19 cellular contexts compared by ENCODE assay signal in genomic region chr6:169982461-169983386, GRCh38.
DNase-seq lines count a peak whose midpoint lies in the region; ATAC-seq and TF ChIP-seq lines count a peak whose summit lies in the region.
"Had no signal": no experiment of that assay in that cellular context is flagged by ENCODE, and none has a peak within 500 bp of the region (broad histone marks: within the 10 kb centered on the region; RNA-seq: fewer than 3 reads in every experiment).

No MANE protein-coding gene starts in this region.

- no peaks in the 10 kb centered on the region for H3K36me3 ChIP-seq in neuronal stem cell (replicated peaks in 1 of 2; ENCODE audit: control insufficient read depth in 2 of 2, insufficient read depth in 2 of 2, low read length in 2 of 2)

- no CpG with 5 or more reads among the region's 31 CpGs for WGBS in neuronal stem cell (ENCODE audit: extremely low coverage in 2 of 2, insufficient read length in 2 of 2, insufficient replicate concordance in 1 of 2), 2 donors

- H3K4me3 Mint-ChIP-seq in glutamatergic neuron (ENCODE audit: unreplicated experiment): no peak overlapping the region
- H3K4me3 Mint-ChIP-seq in osteocyte (ENCODE audit: unreplicated experiment): no peak overlapping the region
- H3K4me3 Mint-ChIP-seq in progenitor cell of endocrine pancreas (ENCODE audit: low read depth): no peak overlapping the region
- H3K4me3 Mint-ChIP-seq: HFFc6 had no signal

- TF ChIP-seq CTCF in glutamatergic neuron (IDR thresholded peaks at IDR 0.05; ENCODE audit: partially characterized antibody, unreplicated experiment) (no peak), osteocyte (IDR thresholded peaks at IDR 0.05) (no peak), progenitor cell of endocrine pancreas (IDR thresholded peaks at IDR 0.05; ENCODE audit: unreplicated experiment) (no peak)

- no peak overlapping the region for H2BK120ac ChIP-seq in neuronal stem cell (ENCODE audit: low read depth, low read length)

- H3K9me3 ChIP-seq in neuronal stem cell (replicated peaks in 1 of 2; ENCODE audit: control insufficient read depth in 2 of 2, insufficient read depth in 1 of 2, low read depth in 1 of 2, low read length in 2 of 2): no peaks in the 10 kb centered on the region

- peak overlapping the region; percentile 16 for H2BK5ac ChIP-seq in neuronal stem cell (ENCODE audit: low read length)

- no peak overlapping the region for H3K4me3 ChIP-seq in neuronal stem cell (ENCODE audit: low read length in 2 of 2)
- H3K4me3 ChIP-seq: PC-9 had no signal

- peaks cover 2 to 4% of the 10 kb centered on the region in 2 donors for H3K4me1 ChIP-seq in neuronal stem cell (ENCODE audit: control insufficient read depth in 2 of 2, insufficient read depth in 1 of 2, low read depth in 1 of 2, low read length in 2 of 2)

- H4K91ac ChIP-seq in neuronal stem cell (ENCODE audit: low read depth, low read length, poor library complexity): peak overlapping the region; percentile 42

- intact Hi-C loops in cardiac septum (cut with DNase I) (no loop called here), left cardiac atrium (cut with DNase I) (no loop called here)

- H3K4me1 Mint-ChIP-seq in glutamatergic neuron (ENCODE audit: low read depth, unreplicated experiment) (no peaks in the 10 kb centered on the region), osteocyte (ENCODE audit: unreplicated experiment) (no peaks in the 10 kb centered on the region), progenitor cell of endocrine pancreas (ENCODE audit: low read depth) (peaks cover 6% of the 10 kb centered on the region)

- H3K9me3 Mint-ChIP-seq in glutamatergic neuron (ENCODE audit: unreplicated experiment): no peaks in the 10 kb centered on the region
- H3K9me3 Mint-ChIP-seq in osteocyte (ENCODE audit: unreplicated experiment): no peaks in the 10 kb centered on the region
- no peaks in the 10 kb centered on the region for H3K9me3 Mint-ChIP-seq in progenitor cell of endocrine pancreas (ENCODE audit: low read depth)

- peak overlapping the region; percentile 77 for H2BK12ac ChIP-seq in neuronal stem cell (ENCODE audit: low read length)

- H3K14ac ChIP-seq in neuronal stem cell (ENCODE audit: low read length): peak overlapping the region; percentile 90

- ATAC-seq in left cardiac atrium: no peak

- no peak overlapping the region for H2AFZ ChIP-seq in neuronal stem cell (ENCODE audit: low read length)
- H2AFZ ChIP-seq: PC-9 had no signal

- H3K27ac Mint-ChIP-seq in glutamatergic neuron (ENCODE audit: unreplicated experiment) (no peak overlapping the region), osteocyte (ENCODE audit: unreplicated experiment) (no peak overlapping the region), progenitor cell of endocrine pancreas (no peak overlapping the region)
- H3K27ac Mint-ChIP-seq: HFFc6 had no signal

- H3K27ac ChIP-seq in neuronal stem cell (replicated peaks; ENCODE audit: low read length): no peak overlapping the region
- H3K27ac ChIP-seq: C4-2B, PC-9 had no signal

- no peak overlapping the region for H3K9ac ChIP-seq in neuronal stem cell (ENCODE audit: low read depth, low read length, poor library complexity)

- H3K4me2 ChIP-seq in neuronal stem cell (ENCODE audit: insufficient read depth, low read length, poor library complexity, severe bottlenecking): no peak overlapping the region
- H3K4me2 ChIP-seq: PC-9 had no signal

- no peaks in the 10 kb centered on the region for H3K27me3 ChIP-seq in neuronal stem cell (ENCODE audit: control insufficient read depth in 3 of 3, insufficient read depth in 3 of 3, low read depth in 1 of 3, low read length in 3 of 3)

- peak overlapping the region; percentile 91 for H3K18ac ChIP-seq in neuronal stem cell (ENCODE audit: low read length)

- peak overlapping the region; percentile 74 for H3K23ac ChIP-seq in neuronal stem cell (ENCODE audit: low read depth, low read length, poor library complexity)

- H2AK5ac ChIP-seq in neuronal stem cell (ENCODE audit: low read depth, low read length): peak overlapping the region; percentile 85

- H3K27me3 Mint-ChIP-seq in glutamatergic neuron (ENCODE audit: unreplicated experiment) (no peaks in the 10 kb centered on the region), osteocyte (ENCODE audit: unreplicated experiment) (no peaks in the 10 kb centered on the region), progenitor cell of endocrine pancreas (peaks cover 16% of the 10 kb centered on the region)

- no peaks in the 10 kb centered on the region for H3K36me3 Mint-ChIP-seq in glutamatergic neuron (ENCODE audit: unreplicated experiment)
- no peaks in the 10 kb centered on the region for H3K36me3 Mint-ChIP-seq in osteocyte (ENCODE audit: unreplicated experiment)
- no peaks in the 10 kb centered on the region for H3K36me3 Mint-ChIP-seq in progenitor cell of endocrine pancreas (ENCODE audit: insufficient read depth)

- DNase-seq in cardiac septum (ENCODE audit: low spot score) (peak; percentile 63), left cardiac atrium (no peak), glutamatergic neuron (peak; percentile 5), neuronal stem cell (ENCODE audit: low spot score) (no peak), glomerular visceral epithelial cell (ENCODE audit: extremely low spot score) (no peak), osteocyte (ENCODE audit: extremely low spot score, unreplicated experiment) (no peak), progenitor cell of endocrine pancreas (ENCODE audit: low spot score, unreplicated experiment) (no peak), activated T-cell treated with anti-CD3 and anti-CD28 coated beads for 4 hours (no peak)
- DNase-seq: DMS53, HFFc6, Kasumi-1, NCI-H1417, NCI-H1694 treated with DMSO at 0.1 percent for 48 hours, NCI-H2107, NCI-H2227 treated with DMSO at 0.1 percent for 48 hours, NCI-H510A, NCI-H748 treated with DMSO at 0.1 percent for 48 hours, PC-9 had no signal

- peak overlapping the region; percentile 2 for H2BK15ac ChIP-seq in neuronal stem cell (ENCODE audit: low read length)

- peak overlapping the region; percentile 72 for H4K8ac ChIP-seq in neuronal stem cell (ENCODE audit: low read depth, low read length)

- peaks cover 1% of the 10 kb centered on the region for H3K79me1 ChIP-seq in neuronal stem cell (ENCODE audit: low read depth, low read length)

- no peak overlapping the region for H3K4ac ChIP-seq in neuronal stem cell (ENCODE audit: low read length)

Comparison
In these comparisons a context has a peak if more than half of its experiments do, and no peak if none do; other contexts are left out.
1. DNase-seq: peak in cardiac septum (single experiment) and glutamatergic neuron (single experiment); none in left cardiac atrium (single experiment), neuronal stem cell (single experiment), glomerular visceral epithelial cell (single experiment), osteocyte (single experiment), progenitor cell of endocrine pancreas (single experiment) and activated T-cell treated with anti-CD3 and anti-CD28 coated beads for 4 hours (single experiment).